18 cellular contexts compared by ENCODE assay signal in genomic region chr4:20192754-20193521, GRCh38. TPM values are rescaled to one million over a fixed set of nuclear protein-coding genes. Genes with fewer than 3 reads are reported as not detected.
DNase-seq lines count a peak whose midpoint lies in the region; ATAC-seq and TF ChIP-seq lines count a peak whose summit lies in the region.
"Had no signal": no experiment of that assay in that cellular context is flagged by ENCODE, and none has a peak within 500 bp of the region (broad histone marks: within the 10 kb centered on the region; RNA-seq: fewer than 3 reads in every experiment).

No MANE protein-coding gene starts in this region.

- no peak for TF ChIP-seq EP300 in esophagus muscularis mucosa (IDR thresholded peaks at IDR 0.05)

- H3K9ac ChIP-seq in mesenchymal stem cell (ENCODE audit: low read length) (peak overlapping the region; percentile 82), endodermal cell (ENCODE audit: extremely low read depth, low read length, poor library complexity, severe bottlenecking) (no peak overlapping the region)

- H3K36me3 Mint-ChIP-seq in stimulated activated memory B cell treated with anti-CD40 and anti-IgM and Interleukin-4, amounts not matched to agents 10 μg/mL and 1 μg/mL and 100 μg/mL, for 72 hours: no peaks in the 10 kb centered on the region
- H3K36me3 Mint-ChIP-seq in endodermal cell (ENCODE audit: low read depth): no peaks in the 10 kb centered on the region
- no peaks in the 10 kb centered on the region for H3K36me3 Mint-ChIP-seq in stimulated activated naive B cell treated with anti-CD40 and anti-IgM and Interleukin-4, amounts not matched to agents 10 μg/mL and 1 μg/mL and 100 μg/mL, for 72 hours
- H3K36me3 Mint-ChIP-seq: IgD-negative memory B cell had no signal

- peak; percentile 17 for DNase-seq in AG10803 (ENCODE audit: low read depth)
- peak; percentile 70 for DNase-seq in NCI-H226
- DNase-seq in esophagus muscularis mucosa (ENCODE audit: extremely low spot score): no peak
- no peak for DNase-seq in mesenchymal stem cell
- no peak for DNase-seq in endodermal cell
- no peak for DNase-seq in NCI-H1092 treated with DMSO at 0.1 percent for 48 hours (lab: John Stamatoyannopoulos, UW)
- no peak for DNase-seq in stimulated activated naive B cell treated with anti-CD40 and anti-IgM and Interleukin-4, amounts not matched to agents 10 μg/mL and 1 μg/mL and 100 μg/mL, for 72 hours
- DNase-seq: activated naive CD4-positive, alpha-beta T cell treated with anti-CD3 and anti-CD28 coated beads, Interleukin-2, amount 50 U/mL, for 16 hours; AML-193; DMS79 treated with DMSO at 0.1 percent for 48 hours; NCI-H1436; NCI-H524 treated with DMSO at 0.1 percent for 48 hours; SHP77 treated with DMSO at 0.1 percent for 48 hours had no signal

- H3K27ac Mint-ChIP-seq in stimulated activated memory B cell treated with anti-CD40 and anti-IgM and Interleukin-4, amounts not matched to agents 10 μg/mL and 1 μg/mL and 100 μg/mL, for 72 hours: no peak overlapping the region
- no peak overlapping the region for H3K27ac Mint-ChIP-seq in endodermal cell
- no peak overlapping the region for H3K27ac Mint-ChIP-seq in stimulated activated naive B cell treated with anti-CD40 and anti-IgM and Interleukin-4, amounts not matched to agents 10 μg/mL and 1 μg/mL and 100 μg/mL, for 72 hours
- H3K27ac Mint-ChIP-seq: IgD-negative memory B cell had no signal

- no peak overlapping the region for H2AK5ac ChIP-seq in mesenchymal stem cell (ENCODE audit: low read length, severe bottlenecking)

- no peak overlapping the region for H2BK5ac ChIP-seq in mesenchymal stem cell (ENCODE audit: low read depth, low read length, poor library complexity, severe bottlenecking)

- H3K36me3 ChIP-seq in esophagus muscularis mucosa (no peaks in the 10 kb centered on the region), mesenchymal stem cell (ENCODE audit: control insufficient read depth in 1 of 2, insufficient read depth in 2 of 2, low read depth in 1 of 2, low read length in 2 of 2) (no peaks in the 10 kb centered on the region), endodermal cell (ENCODE audit: control insufficient read depth, insufficient read depth, low read length) (no peaks in the 10 kb centered on the region)
- H3K36me3 ChIP-seq: HAP-1, neutrophil had no signal

- peaks cover 5% of the 10 kb centered on the region for H3K9me3 Mint-ChIP-seq in stimulated activated memory B cell treated with anti-CD40 and anti-IgM and Interleukin-4, amounts not matched to agents 10 μg/mL and 1 μg/mL and 100 μg/mL, for 72 hours
- peaks cover 8% of the 10 kb centered on the region for H3K9me3 Mint-ChIP-seq in endodermal cell
- H3K9me3 Mint-ChIP-seq in stimulated activated naive B cell treated with anti-CD40 and anti-IgM and Interleukin-4, amounts not matched to agents 10 μg/mL and 1 μg/mL and 100 μg/mL, for 72 hours: peaks cover 3 to 4% of the 10 kb centered on the region in 2 donors

- no peaks in the 10 kb centered on the region for H3K27me3 ChIP-seq in esophagus muscularis mucosa
- H3K27me3 ChIP-seq in mesenchymal stem cell (ENCODE audit: control insufficient read depth in 1 of 2, insufficient read depth in 1 of 2, low read length in 2 of 2): no peaks in the 10 kb centered on the region
- H3K27me3 ChIP-seq in endodermal cell (ENCODE audit: control insufficient read depth, insufficient read depth, low read length, poor library complexity, severe bottlenecking): no peaks in the 10 kb centered on the region
- H3K27me3 ChIP-seq: neutrophil had no signal

- no peak overlapping the region for H2BK12ac ChIP-seq in mesenchymal stem cell (ENCODE audit: low read length in 2 of 2)

- H4K91ac ChIP-seq in mesenchymal stem cell (ENCODE audit: low read length): no peak overlapping the region

- H4K8ac ChIP-seq in mesenchymal stem cell (ENCODE audit: low read length): no peak overlapping the region

- no peaks in the 10 kb centered on the region for H3K4me1 Mint-ChIP-seq in stimulated activated memory B cell treated with anti-CD40 and anti-IgM and Interleukin-4, amounts not matched to agents 10 μg/mL and 1 μg/mL and 100 μg/mL, for 72 hours
- H3K4me1 Mint-ChIP-seq in endodermal cell: no peaks in the 10 kb centered on the region
- no peaks in the 10 kb centered on the region for H3K4me1 Mint-ChIP-seq in stimulated activated naive B cell treated with anti-CD40 and anti-IgM and Interleukin-4, amounts not matched to agents 10 μg/mL and 1 μg/mL and 100 μg/mL, for 72 hours
- H3K4me1 Mint-ChIP-seq: IgD-negative memory B cell had no signal

- no peak for ATAC-seq in stimulated activated memory B cell treated with anti-CD40 and anti-IgM and Interleukin-4, amounts not matched to agents 10 μg/mL and 1 μg/mL and 100 μg/mL, for 72 hours
- no peak for ATAC-seq in stimulated activated naive B cell treated with anti-CD40 and anti-IgM and Interleukin-4, amounts not matched to agents 10 μg/mL and 1 μg/mL and 100 μg/mL, for 72 hours (replicated peaks)

- H3K14ac ChIP-seq in mesenchymal stem cell (ENCODE audit: low read length in 2 of 2): no peak overlapping the region

- no peak overlapping the region for H3K23ac ChIP-seq in mesenchymal stem cell (ENCODE audit: low read length in 2 of 2)

- no peak overlapping the region for H3K18ac ChIP-seq in mesenchymal stem cell (ENCODE audit: low read depth in 1 of 2, low read length in 2 of 2)

- WGBS in esophagus muscularis mucosa: 86% methylated on average over 5 of the region's 5 CpGs
- 88% methylated on average over 5 of the region's 5 CpGs for WGBS in mesenchymal stem cell
- 89% methylated on average over 3 to 5 of the region's 5 CpGs for WGBS in endodermal cell (ENCODE audit: insufficient coverage in 1 of 2, insufficient read length in 1 of 2), 2 experiments

- no peak for TF ChIP-seq POLR2A in esophagus muscularis mucosa (IDR thresholded peaks at IDR 0.05; ENCODE audit: low read depth)

- H2BK120ac ChIP-seq in mesenchymal stem cell (ENCODE audit: low read depth, low read length): no peak overlapping the region

- no peak overlapping the region for H2BK15ac ChIP-seq in mesenchymal stem cell (ENCODE audit: low read depth, poor library complexity, severe bottlenecking)

- no peak overlapping the region for H2AFZ ChIP-seq in mesenchymal stem cell (ENCODE audit: low read depth, low read length)

- H3K79me1 ChIP-seq in mesenchymal stem cell (replicated peaks; ENCODE audit: low read length, poor library complexity, severe bottlenecking): no peaks in the 10 kb centered on the region

- no peak overlapping the region for H3K4me3 Mint-ChIP-seq in stimulated activated memory B cell treated with anti-CD40 and anti-IgM and Interleukin-4, amounts not matched to agents 10 μg/mL and 1 μg/mL and 100 μg/mL, for 72 hours
- no peak overlapping the region for H3K4me3 Mint-ChIP-seq in endodermal cell
- no peak overlapping the region for H3K4me3 Mint-ChIP-seq in stimulated activated naive B cell treated with anti-CD40 and anti-IgM and Interleukin-4, amounts not matched to agents 10 μg/mL and 1 μg/mL and 100 μg/mL, for 72 hours
- H3K4me3 Mint-ChIP-seq: IgD-negative memory B cell had no signal

- TF ChIP-seq CTCF in AG10803 (conservative IDR thresholded peaks at IDR 0.05; ENCODE audit: low read length): no peak
- no peak for TF ChIP-seq CTCF in esophagus muscularis mucosa (IDR thresholded peaks at IDR 0.05)
- no peak for TF ChIP-seq CTCF in endodermal cell (conservative IDR thresholded peaks at IDR 0.05)

- H3K4me3 ChIP-seq in AG10803 (ENCODE audit: low read length) (no peak overlapping the region), esophagus muscularis mucosa (no peak overlapping the region), mesenchymal stem cell (ENCODE audit: insufficient read depth in 1 of 2, low read depth in 1 of 2, low read length in 2 of 2) (no peak overlapping the region), endodermal cell (ENCODE audit: low read length) (no peak overlapping the region)
- H3K4me3 ChIP-seq: HAP-1, lung had no signal

- H3K9me3 ChIP-seq in esophagus muscularis mucosa (no peaks in the 10 kb centered on the region), mesenchymal stem cell (ENCODE audit: control insufficient read depth, low read length) (no peaks in the 10 kb centered on the region), endodermal cell (ENCODE audit: control insufficient read depth, low read length) (no peaks in the 10 kb centered on the region)
- H3K9me3 ChIP-seq: HAP-1, neutrophil had no signal

- H3K4ac ChIP-seq in mesenchymal stem cell (ENCODE audit: low read depth in 1 of 2, low read length in 2 of 2): no peak overlapping the region

- no peak overlapping the region for H3K4me2 ChIP-seq in mesenchymal stem cell (ENCODE audit: low read length, poor library complexity, severe bottlenecking)

- peak overlapping the region in 3 of 4 donors; percentile 37 to 48 (median 37) for H3K27ac ChIP-seq in esophagus muscularis mucosa (replicated peaks in 1 of 4)
- H3K27ac ChIP-seq in mesenchymal stem cell (ENCODE audit: low read length, poor library complexity, severe bottlenecking): no peak overlapping the region
- H3K27ac ChIP-seq in endodermal cell (ENCODE audit: low read depth, low read length): no peak overlapping the region
- H3K27ac ChIP-seq: neutrophil had no signal

- no peaks in the 10 kb centered on the region for H3K27me3 Mint-ChIP-seq in stimulated activated memory B cell treated with anti-CD40 and anti-IgM and Interleukin-4, amounts not matched to agents 10 μg/mL and 1 μg/mL and 100 μg/mL, for 72 hours
- H3K27me3 Mint-ChIP-seq in endodermal cell (ENCODE audit: insufficient read depth): no peaks in the 10 kb centered on the region
- H3K27me3 Mint-ChIP-seq in stimulated activated naive B cell treated with anti-CD40 and anti-IgM and Interleukin-4, amounts not matched to agents 10 μg/mL and 1 μg/mL and 100 μg/mL, for 72 hours: no peaks in the 10 kb centered on the region
- H3K27me3 Mint-ChIP-seq: IgD-negative memory B cell had no signal

- intact Hi-C loops in esophagus muscularis mucosa (cut with DNase I): no loop called here

- H3K4me1 ChIP-seq in esophagus muscularis mucosa: peaks cover 0 to 14% (median 0%) of the 10 kb centered on the region in 4 donors
- H3K4me1 ChIP-seq in mesenchymal stem cell (ENCODE audit: control insufficient read depth, insufficient read depth, low read depth, low read length): no peaks in the 10 kb centered on the region
- no peaks in the 10 kb centered on the region for H3K4me1 ChIP-seq in endodermal cell (ENCODE audit: control insufficient read depth, insufficient read depth, low read length)
- H3K4me1 ChIP-seq: HAP-1 had no signal

RNA-seq across cellular contexts. Expression of gene SLIT2, which starts 58.8 kb away (rescaled TPM):
- 100 to 1,000 TPM in 1 of 4 donors, 10 to 100 TPM in 3; 82.3 to 101 (median 92.0) TPM for total RNA-seq in esophagus muscularis mucosa
- polyA plus RNA-seq in mesenchymal stem cell (2013, experiment 1 of 2): 19.2 TPM
- 18.7 TPM for polyA plus RNA-seq in mesenchymal stem cell (2013, experiment 2 of 2)
- 1 to 10 TPM; 3.4 to 3.5 TPM for total RNA-seq in endodermal cell
- polyA plus RNA-seq in endodermal cell (2013, experiment 1 of 2): 44.3 TPM
- polyA plus RNA-seq in endodermal cell (2013, experiment 2 of 2): 45.7 TPM
- polyA plus RNA-seq: IgD-negative memory B cell had no signal

Comparison
In these comparisons a context has a peak if more than half of its experiments do, and no peak if none do; other contexts are left out.
1. DNase-seq: peak in AG10803 (single experiment) and NCI-H226 (single experiment); none in esophagus muscularis mucosa (single experiment), mesenchymal stem cell (single experiment), endodermal cell (single experiment), NCI-H1092 treated with DMSO at 0.1 percent for 48 hours (single experiment) and stimulated activated naive B cell treated with anti-CD40 and anti-IgM and Interleukin-4, amounts not matched to agents 10 μg/mL and 1 μg/mL and 100 μg/mL, for 72 hours (single experiment).
2. H3K27ac ChIP-seq: peak in esophagus muscularis mucosa (3 of 4); none in mesenchymal stem cell (single experiment) and endodermal cell (single experiment).
3. RNA of gene SLIT2, which starts 58.8 kb away (total RNA-seq): 82.3 to 101 TPM in esophagus muscularis mucosa; 3.4 to 3.5 TPM in endodermal cell; every median in the first group is over 10 times any median in the second.